8 cellular contexts compared by ENCODE assay signal in the genomic region with DNA sequence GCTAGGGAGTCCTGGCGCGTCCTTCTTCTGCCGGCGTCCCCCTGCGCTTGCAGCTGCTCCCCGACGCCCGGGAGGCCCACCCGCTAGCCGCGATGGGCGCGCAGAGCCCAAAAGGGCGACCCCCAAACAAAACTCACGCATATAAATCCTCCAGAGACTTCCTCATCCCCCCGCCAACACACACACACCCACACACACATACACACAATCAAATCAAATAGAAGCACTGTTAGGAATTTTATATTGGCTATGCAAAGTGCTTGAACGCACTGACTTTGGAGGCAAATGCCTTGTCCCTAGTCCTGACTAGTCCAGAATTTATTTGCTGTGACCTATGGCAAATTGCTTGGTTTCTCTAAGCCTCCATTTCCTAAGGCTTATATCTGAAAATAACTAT. TPM values are rescaled to one million over a fixed set of nuclear protein-coding genes. Genes with fewer than 3 reads are reported as not detected.
DNase-seq lines count a peak whose midpoint lies in the region; ATAC-seq, FAIRE-seq and TF ChIP-seq lines count a peak whose summit lies in the region.

No MANE protein-coding gene starts in this region.

- no peak for FAIRE-seq in D721Med (lab: Jason Lieb, UNC)

- peak overlapping the region; percentile 89 for H3K4me3 Mint-ChIP-seq in GM23338

- intact Hi-C loops in gastrocnemius medialis (cut with DNase I; ENCODE audit: low total_unique reads) = no loop called here

- no peak for TF ChIP-seq POLR2A in gastrocnemius medialis (IDR thresholded peaks at IDR 0.05)

- H4K20me1 ChIP-seq in GM23338 (replicated peaks; ENCODE audit: insufficient read depth) = 0 out of 2 replicates have a peak, but pooled peaks cover 10% of the 10 kb centered on the region

- peaks cover 48% of the 10 kb centered on the region for H3K27me3 Mint-ChIP-seq in GM23338 (ENCODE audit: insufficient read depth, low read depth, poor library complexity)

- H3K27me3 ChIP-seq in GM23338 (ENCODE audit: insufficient read depth) (peaks cover 41% of the 10 kb centered on the region), RWPE2 (ENCODE audit: insufficient read depth, poor library complexity, severe bottlenecking) (no peaks in the 10 kb centered on the region), gastrocnemius medialis (peaks cover 0 to 5% (median 0%) of the 10 kb centered on the region in 3 donors)

- H3K79me2 ChIP-seq in GM23338 (replicated peaks; ENCODE audit: insufficient read depth) = no peaks in the 10 kb centered on the region

- no peaks in the 10 kb centered on the region for H3K36me3 ChIP-seq in GM23338 (ENCODE audit: insufficient read depth)
- no peaks in the 10 kb centered on the region for H3K36me3 ChIP-seq in RWPE2 (ENCODE audit: low read depth)
- H3K36me3 ChIP-seq in gastrocnemius medialis = no peaks in the 10 kb centered on the region

- no peaks in the 10 kb centered on the region for H3K9me3 ChIP-seq in RWPE2 (ENCODE audit: severe bottlenecking)
- no peaks in the 10 kb centered on the region for H3K9me3 ChIP-seq in gastrocnemius medialis

- H3K27ac ChIP-seq in GM23338 (ENCODE audit: low read depth) (no peak overlapping the region), RWPE2 (ENCODE audit: poor library complexity, severe bottlenecking) (peak overlapping the region; percentile 74), gastrocnemius medialis (peak overlapping the region in 2 of 4 donors; percentile 3 to 62)

- no peaks in the 10 kb centered on the region for H3K36me3 Mint-ChIP-seq in GM23338 (ENCODE audit: low read depth)

- peaks cover 20% of the 10 kb centered on the region for H3K4me1 Mint-ChIP-seq in GM23338

- no peaks in the 10 kb centered on the region; the same call in 2 of the 3 replicates for H3K9me3 Mint-ChIP-seq in GM23338

- ATAC-seq in GM23338 (no peak), RWPE2 (ENCODE audit: low read depth) (no peak), gastrocnemius medialis (no peak), GM18867 (IDR thresholded peaks at IDR 0.05; ENCODE audit: unreplicated experiment) (no peak)

- H3K9me2 ChIP-seq in GM23338 (ENCODE audit: insufficient read depth) = no peaks in the 10 kb centered on the region

- H3K4me3 ChIP-seq in GM23338 = peak overlapping the region; percentile 78
- peak overlapping the region; percentile 47 for H3K4me3 ChIP-seq in RWPE2 (ENCODE audit: severe bottlenecking)
- H3K4me3 ChIP-seq in fibroblast of pulmonary artery (replicated peaks; ENCODE audit: low read depth, low read length) = peak overlapping the region; percentile 66
- H3K4me3 ChIP-seq in gastrocnemius medialis = peak overlapping the region; percentile 63 to 72 (median 66)

- TF ChIP-seq CTCF in GM23338 (conservative IDR thresholded peaks at IDR 0.05; ENCODE audit: low read depth in 2 of 2) (no peak), RWPE2 (IDR thresholded peaks at IDR 0.05; ENCODE audit: poor library complexity, severe bottlenecking) (no peak), fibroblast of pulmonary artery (IDR thresholded peaks at IDR 0.05; ENCODE audit: low read length, missing control alignments) (no peak), gastrocnemius medialis (IDR thresholded peaks at IDR 0.05 in 4 of 5, conservative IDR thresholded peaks at IDR 0.05 in 1 of 5) (no peak), D721Med (IDR thresholded peaks at IDR 0.05; ENCODE audit: insufficient read depth, missing control alignments) (no peak)

- H3F3A ChIP-seq in GM23338 (replicated peaks; ENCODE audit: low read depth) = no peaks in the 10 kb centered on the region

- peak overlapping the region; percentile 97; the same call in 1 of the 2 replicates for H2AFZ ChIP-seq in GM23338

- no peak overlapping the region for H3K27ac Mint-ChIP-seq in GM23338

- peak overlapping the region; percentile 84 for H3K4me2 ChIP-seq in GM23338

- in situ Hi-C loops in gastrocnemius medialis (cut with MboI; ENCODE audit: low sequenced_read_pairs in 4 of 4) = no loop called here

- no peak for DNase-seq in GM23338 (ENCODE audit: low spot score)
- no peak for DNase-seq in RWPE2 (ENCODE audit: low spot score)
- peak; percentile 21 for DNase-seq in fibroblast of pulmonary artery (ENCODE audit: low read depth)
- no peak for DNase-seq in gastrocnemius medialis
- DNase-seq in Kasumi-1 (lab: John Stamatoyannopoulos, UW) = no peak
- DNase-seq in NK-92 treated with Interleukin-12 subunit alpha and Interleukin-12 subunit beta, amount 100 ng/mL, for 24 hours (lab: John Stamatoyannopoulos, UW) = no peak
- DNase-seq in D721Med (ENCODE audit: insufficient read length, low spot score) = no peak

- peaks cover 12% of the 10 kb centered on the region for H3K4me1 ChIP-seq in GM23338 (ENCODE audit: insufficient read depth)
- peaks cover 20% of the 10 kb centered on the region for H3K4me1 ChIP-seq in RWPE2 (ENCODE audit: insufficient read depth, poor library complexity, severe bottlenecking)
- H3K4me1 ChIP-seq in gastrocnemius medialis = no peaks in the 10 kb centered on the region

TF ChIP-seq in GM23338, 12 proteins besides CTCF, POLR2A, EP300 and RAD21 (continues in another document):
- TF ChIP-seq STAT1 (IDR thresholded peaks at IDR 0.05; ENCODE audit: unreplicated experiment) (no peak), ZNF114 (CRISPR knock-in tag; IDR thresholded peaks at IDR 0.05) (no peak), EZH2phosphoT487 (IDR thresholded peaks at IDR 0.05; ENCODE audit: unreplicated experiment) (no peak), NANOG (IDR thresholded peaks at IDR 0.05; ENCODE audit: borderline replicate concordance) (no peak), POLR2AphosphoS5 (IDR thresholded peaks at IDR 0.05; ENCODE audit: low read depth) (no peak)
- TF ChIP-seq, protein P1, sequence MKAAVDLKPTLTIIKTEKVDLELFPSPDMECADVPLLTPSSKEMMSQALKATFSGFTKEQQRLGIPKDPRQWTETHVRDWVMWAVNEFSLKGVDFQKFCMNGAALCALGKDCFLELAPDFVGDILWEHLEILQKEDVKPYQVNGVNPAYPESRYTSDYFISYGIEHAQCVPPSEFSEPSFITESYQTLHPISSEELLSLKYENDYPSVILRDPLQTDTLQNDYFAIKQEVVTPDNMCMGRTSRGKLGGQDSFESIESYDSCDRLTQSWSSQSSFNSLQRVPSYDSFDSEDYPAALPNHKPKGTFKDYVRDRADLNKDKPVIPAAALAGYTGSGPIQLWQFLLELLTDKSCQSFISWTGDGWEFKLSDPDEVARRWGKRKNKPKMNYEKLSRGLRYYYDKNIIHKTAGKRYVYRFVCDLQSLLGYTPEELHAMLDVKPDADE (IDR thresholded peaks at IDR 0.05) = no peak
- TF ChIP-seq, protein P2, sequence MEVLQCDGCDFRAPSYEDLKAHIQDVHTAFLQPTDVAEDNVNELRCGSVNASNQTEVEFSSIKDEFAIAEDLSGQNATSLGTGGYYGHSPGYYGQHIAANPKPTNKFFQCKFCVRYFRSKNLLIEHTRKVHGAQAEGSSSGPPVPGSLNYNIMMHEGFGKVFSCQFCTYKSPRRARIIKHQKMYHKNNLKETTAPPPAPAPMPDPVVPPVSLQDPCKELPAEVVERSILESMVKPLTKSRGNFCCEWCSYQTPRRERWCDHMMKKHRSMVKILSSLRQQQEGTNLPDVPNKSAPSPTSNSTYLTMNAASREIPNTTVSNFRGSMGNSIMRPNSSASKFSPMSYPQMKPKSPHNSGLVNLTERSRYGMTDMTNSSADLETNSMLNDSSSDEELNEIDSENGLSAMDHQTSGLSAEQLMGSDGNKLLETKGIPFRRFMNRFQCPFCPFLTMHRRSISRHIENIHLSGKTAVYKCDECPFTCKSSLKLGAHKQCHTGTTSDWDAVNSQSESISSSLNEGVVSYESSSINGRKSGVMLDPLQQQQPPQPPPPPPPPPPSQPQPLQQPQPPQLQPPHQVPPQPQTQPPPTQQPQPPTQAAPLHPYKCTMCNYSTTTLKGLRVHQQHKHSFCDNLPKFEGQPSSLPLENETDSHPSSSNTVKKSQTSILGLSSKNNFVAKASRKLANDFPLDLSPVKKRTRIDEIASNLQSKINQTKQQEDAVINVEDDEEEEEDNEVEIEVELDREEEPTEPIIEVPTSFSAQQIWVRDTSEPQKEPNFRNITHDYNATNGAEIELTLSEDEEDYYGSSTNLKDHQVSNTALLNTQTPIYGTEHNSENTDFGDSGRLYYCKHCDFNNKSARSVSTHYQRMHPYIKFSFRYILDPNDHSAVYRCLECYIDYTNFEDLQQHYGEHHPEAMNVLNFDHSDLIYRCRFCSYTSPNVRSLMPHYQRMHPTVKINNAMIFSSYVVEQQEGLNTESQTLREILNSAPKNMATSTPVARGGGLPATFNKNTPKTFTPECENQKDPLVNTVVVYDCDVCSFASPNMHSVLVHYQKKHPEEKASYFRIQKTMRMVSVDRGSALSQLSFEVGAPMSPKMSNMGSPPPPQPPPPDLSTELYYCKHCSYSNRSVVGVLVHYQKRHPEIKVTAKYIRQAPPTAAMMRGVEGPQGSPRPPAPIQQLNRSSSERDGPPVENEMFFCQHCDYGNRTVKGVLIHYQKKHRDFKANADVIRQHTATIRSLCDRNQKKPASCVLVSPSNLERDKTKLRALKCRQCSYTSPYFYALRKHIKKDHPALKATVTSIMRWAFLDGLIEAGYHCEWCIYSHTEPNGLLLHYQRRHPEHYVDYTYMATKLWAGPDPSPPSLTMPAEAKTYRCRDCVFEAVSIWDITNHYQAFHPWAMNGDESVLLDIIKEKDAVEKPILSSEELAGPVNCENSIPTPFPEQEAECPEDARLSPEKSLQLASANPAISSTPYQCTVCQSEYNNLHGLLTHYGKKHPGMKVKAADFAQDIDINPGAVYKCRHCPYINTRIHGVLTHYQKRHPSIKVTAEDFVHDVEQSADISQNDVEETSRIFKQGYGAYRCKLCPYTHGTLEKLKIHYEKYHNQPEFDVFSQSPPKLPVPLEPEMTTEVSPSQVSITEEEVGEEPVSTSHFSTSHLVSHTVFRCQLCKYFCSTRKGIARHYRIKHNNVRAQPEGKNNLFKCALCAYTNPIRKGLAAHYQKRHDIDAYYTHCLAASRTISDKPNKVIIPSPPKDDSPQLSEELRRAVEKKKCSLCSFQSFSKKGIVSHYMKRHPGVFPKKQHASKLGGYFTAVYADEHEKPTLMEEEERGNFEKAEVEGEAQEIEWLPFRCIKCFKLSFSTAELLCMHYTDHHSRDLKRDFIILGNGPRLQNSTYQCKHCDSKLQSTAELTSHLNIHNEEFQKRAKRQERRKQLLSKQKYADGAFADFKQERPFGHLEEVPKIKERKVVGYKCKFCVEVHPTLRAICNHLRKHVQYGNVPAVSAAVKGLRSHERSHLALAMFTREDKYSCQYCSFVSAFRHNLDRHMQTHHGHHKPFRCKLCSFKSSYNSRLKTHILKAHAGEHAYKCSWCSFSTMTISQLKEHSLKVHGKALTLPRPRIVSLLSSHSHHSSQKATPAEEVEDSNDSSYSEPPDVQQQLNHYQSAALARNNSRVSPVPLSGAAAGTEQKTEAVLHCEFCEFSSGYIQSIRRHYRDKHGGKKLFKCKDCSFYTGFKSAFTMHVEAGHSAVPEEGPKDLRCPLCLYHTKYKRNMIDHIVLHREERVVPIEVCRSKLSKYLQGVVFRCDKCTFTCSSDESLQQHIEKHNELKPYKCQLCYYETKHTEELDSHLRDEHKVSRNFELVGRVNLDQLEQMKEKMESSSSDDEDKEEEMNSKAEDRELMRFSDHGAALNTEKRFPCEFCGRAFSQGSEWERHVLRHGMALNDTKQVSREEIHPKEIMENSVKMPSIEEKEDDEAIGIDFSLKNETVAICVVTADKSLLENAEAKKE (CRISPR knock-in tag; IDR thresholded peaks at IDR 0.05) = no peak

RNA-seq across cellular contexts. Expression of a gene that starts 23.8 kb away (rescaled TPM):
- total RNA-seq in GM23338 (2014; rRNA removed; shearing (Covaris generic)) = 15.5 and 18.0 TPM in 2 replicates
- polyA plus RNA-seq in GM23338 (2016; fragmentation: Nextera tagmentation; extraction: Ambion mirVana) = 15.2 and 17.6 TPM in 2 replicates
- total RNA-seq in gastrocnemius medialis = not detected

Comparison
In these comparisons a context has a peak if more than half of its experiments do, and no peak if none do; other contexts are left out.
1. RNA of a gene that starts 23.8 kb away (total RNA-seq): 15.5 to 18.0 TPM in GM23338; not detected in gastrocnemius medialis; every median in the first group is over 10 times any median in the second.
2. Peak in every context shown above with its lines, with median percentiles within 50 percentile points of each other: H3K4me3 ChIP-seq.